21 cellular contexts compared by ENCODE assay signal in genomic region chr3:69869643-69870042, GRCh38.
DNase-seq lines count a peak whose midpoint lies in the region; ATAC-seq and TF ChIP-seq lines count a peak whose summit lies in the region.
"Had no signal": no experiment of that assay in that cellular context is flagged by ENCODE, and none has a peak within 500 bp of the region (broad histone marks: within the 10 kb centered on the region; RNA-seq: fewer than 3 reads in every experiment).

No MANE protein-coding gene starts in this region.

- no peak for ATAC-seq in left cardiac atrium
- no peak for ATAC-seq in HG02840 (IDR thresholded peaks at IDR 0.05; ENCODE audit: low FRiP score, unreplicated experiment)
- ATAC-seq: activated T-cell treated with anti-CD3 and anti-CD28 coated beads, Interleukin-2, amount 50 U/mL, for 4 hours had no signal

- H3K4me1 Mint-ChIP-seq in HFFc6 (ENCODE audit: low read depth): peaks cover 86% of the 10 kb centered on the region
- H3K4me1 Mint-ChIP-seq: activated naive CD4-positive, alpha-beta T cell treated with anti-CD3 and anti-CD28 coated beads, Interleukin-2, amount 10 ng/mL, durations not matched to agents 7 days and 5 days had no signal

- H3K4me3 ChIP-seq in WI38 (ENCODE audit: low read depth, low read length) (peak overlapping the region; percentile 41), testis (no peak overlapping the region)
- H3K4me3 ChIP-seq: BLaER1 had no signal

- H3K27me3 ChIP-seq in testis: no peaks in the 10 kb centered on the region
- H3K27me3 ChIP-seq: BLaER1 had no signal

- no peaks in the 10 kb centered on the region for H3K9me3 ChIP-seq in testis
- H3K9me3 ChIP-seq: BLaER1, SK-N-SH had no signal

- H3K27me3 Mint-ChIP-seq in HFFc6 (ENCODE audit: insufficient read depth): no peaks in the 10 kb centered on the region
- H3K27me3 Mint-ChIP-seq: activated naive CD4-positive, alpha-beta T cell treated with anti-CD3 and anti-CD28 coated beads, Interleukin-2, amount 10 ng/mL, durations not matched to agents 7 days and 5 days had no signal

- DNase-seq in A172 (ENCODE audit: low spot score): peak; percentile 73
- peak; percentile 45 for DNase-seq in HFFc6
- DNase-seq in fibroblast of the conjunctiva (ENCODE audit: low read depth): peak; percentile 10
- DNase-seq in left cardiac atrium: no peak
- DNase-seq in NCI-H2081 (lab: John Stamatoyannopoulos, UW): no peak
- DNase-seq in testis: no peak
- DNase-seq: activated CD4-positive, CD25-positive, alpha-beta regulatory T cell treated with anti-CD3 and anti-CD28 coated beads, Interleukin-2, amount 50 U/mL, for 72 hours; activated naive CD4-positive, alpha-beta T cell treated with anti-CD3 and anti-CD28 coated beads, Interleukin-2, amount 10 ng/mL, durations not matched to agents 7 days and 5 days; activated T-cell treated with anti-CD3 and anti-CD28 coated beads, Interleukin-2, amount 50 U/mL, for 4 hours; anterior cingulate cortex; hippocampal formation; islet precursor cell; NCI-H1048; NCI-H2029; occipital lobe; SK-N-SH; stimulated activated CD4-positive, alpha-beta T cell treated with anti-CD3 and anti-CD28 coated beads, Interleukin-12 subunit alpha, Interleukin-12 subunit beta, amount 100 ng/mL, for 4 hours; stimulated activated CD8-positive, alpha-beta memory T cell treated with anti-CD3 and anti-CD28 coated beads, Interleukin-4, amount 100 ng/mL, for 48 hours had no signal

- TF ChIP-seq CTCF in HFFc6 (IDR thresholded peaks at IDR 0.05): no peak
- no peak for TF ChIP-seq CTCF in WI38 (IDR thresholded peaks at IDR 0.05; ENCODE audit: low read depth, low read length)
- TF ChIP-seq CTCF in testis (IDR thresholded peaks at IDR 0.05): no peak

- peak overlapping the region; percentile 65 for H3K4me3 Mint-ChIP-seq in HFFc6
- H3K4me3 Mint-ChIP-seq: activated naive CD4-positive, alpha-beta T cell treated with anti-CD3 and anti-CD28 coated beads, Interleukin-2, amount 10 ng/mL, durations not matched to agents 7 days and 5 days; activated T-cell treated with anti-CD3 and anti-CD28 coated beads, Interleukin-2, amount 50 U/mL, for 4 hours had no signal

- no peaks in the 10 kb centered on the region for H3K36me3 ChIP-seq in testis (ENCODE audit: low read depth, missing control alignments)
- H3K36me3 ChIP-seq: BLaER1 had no signal

- H3K27ac ChIP-seq in testis: no peak overlapping the region
- H3K27ac ChIP-seq: BLaER1 had no signal

- H3K4me1 ChIP-seq in testis: no peaks in the 10 kb centered on the region
- H3K4me1 ChIP-seq: BLaER1 had no signal

- no peaks in the 10 kb centered on the region for H3K9me3 Mint-ChIP-seq in HFFc6
- H3K9me3 Mint-ChIP-seq: activated naive CD4-positive, alpha-beta T cell treated with anti-CD3 and anti-CD28 coated beads, Interleukin-2, amount 10 ng/mL, durations not matched to agents 7 days and 5 days; activated T-cell treated with anti-CD3 and anti-CD28 coated beads, Interleukin-2, amount 50 U/mL, for 4 hours had no signal

- peaks cover 6% of the 10 kb centered on the region; the same call in 1 of the 2 replicates for H3K36me3 Mint-ChIP-seq in HFFc6 (ENCODE audit: low read depth)
- H3K36me3 Mint-ChIP-seq: activated naive CD4-positive, alpha-beta T cell treated with anti-CD3 and anti-CD28 coated beads, Interleukin-2, amount 10 ng/mL, durations not matched to agents 7 days and 5 days had no signal

- WGBS in testis, 2 donors: 93 to 95% methylated on average over 5 of the region's 5 CpGs

- peak overlapping the region; percentile 84 for H3K27ac Mint-ChIP-seq in HFFc6
- H3K27ac Mint-ChIP-seq: activated naive CD4-positive, alpha-beta T cell treated with anti-CD3 and anti-CD28 coated beads, Interleukin-2, amount 10 ng/mL, durations not matched to agents 7 days and 5 days had no signal

- no peak for TF ChIP-seq POLR2A in testis (IDR thresholded peaks at IDR 0.05)

- intact Hi-C loops in left cardiac atrium (cut with DNase I): no loop called here
- intact Hi-C loops in testis (cut with DNase I; ENCODE audit: low total_unique reads): no loop called here

Comparison
In these comparisons a context has a peak if more than half of its experiments do, and no peak if none do; other contexts are left out.
1. DNase-seq: peak in A172 (single experiment), HFFc6 (single experiment) and fibroblast of the conjunctiva (single experiment); none in left cardiac atrium (single experiment), NCI-H2081 (0 of 2) and testis (single experiment).